ENCODE assay signal across 8 cellular contexts in genomic region chr6:131116755-131117360, GRCh38. TPM values are rescaled to one million over a fixed set of nuclear protein-coding genes. Genes with fewer than 3 reads are reported as not detected.
A peak's percentile ranks its signal among the peaks of the same experiment; 100 is the strongest.
DNase-seq lines count a peak whose midpoint lies in the region; ATAC-seq, FAIRE-seq and TF ChIP-seq lines count a peak whose summit lies in the region.

No MANE protein-coding gene starts in this region.

- TF ChIP-seq CTCF in fibroblast of pulmonary artery (IDR thresholded peaks at IDR 0.05; ENCODE audit: low read length, missing control alignments), result peak; percentile 38

- peak; percentile 75 for DNase-seq in CD1c-positive myeloid dendritic cell (ENCODE audit: extremely low spot score)
- peak; percentile 69 for DNase-seq in GM23248
- DNase-seq in RPMI7951 (ENCODE audit: low read depth), result peak; percentile 58
- peak; percentile 80 for DNase-seq in fibroblast of pulmonary artery (ENCODE audit: low read depth)
- peak; percentile 71 for DNase-seq in small intestine
- DNase-seq in T1000 (lab: John Stamatoyannopoulos, UW), result no peak
- DNase-seq in activated CD8-positive, alpha-beta memory T cell treated with anti-CD3 and anti-CD28 coated beads, Interleukin-2, amount 50 U/mL, for 4 hours, result no peak

- H3K9me2 ChIP-seq in GM23248 (ENCODE audit: insufficient read depth), result no peaks in the 10 kb centered on the region

- in situ Hi-C loops in GM23248 (cut with MboI), result loop anchor here (5.0 kb wide), 1 partner anchor 235 kb away; no protein-coding TSS in a partner anchor

- no peak overlapping the region for H3K9ac ChIP-seq in GM23248

- peak; percentile 95 for FAIRE-seq in small intestine (lab: Jason Lieb, UNC)

- H4K20me1 ChIP-seq in GM23248 (ENCODE audit: insufficient read depth), result no peaks in the 10 kb centered on the region

- H3K36me3 ChIP-seq in GM23248 (ENCODE audit: low read depth), result no peaks in the 10 kb centered on the region
- no peaks in the 10 kb centered on the region for H3K36me3 ChIP-seq in small intestine (ENCODE audit: control insufficient read depth in 2 of 2, insufficient read depth in 2 of 2, low read length in 2 of 2)

- H2AFZ ChIP-seq in GM23248, result no peak overlapping the region

- no peak overlapping the region for H3K4me3 ChIP-seq in GM23248
- H3K4me3 ChIP-seq in fibroblast of pulmonary artery (replicated peaks; ENCODE audit: low read depth, low read length), result no peak overlapping the region
- no peak overlapping the region for H3K4me3 ChIP-seq in small intestine (ENCODE audit: low read depth in 1 of 2, low read length in 2 of 2)

- no peaks in the 10 kb centered on the region for H3K79me2 ChIP-seq in GM23248 (ENCODE audit: insufficient read depth)

- H3K9me3 ChIP-seq in GM23248 (ENCODE audit: low read depth), result no peaks in the 10 kb centered on the region
- no peaks in the 10 kb centered on the region for H3K9me3 ChIP-seq in small intestine (ENCODE audit: control insufficient read depth, low read depth)

- 13 to 16% methylated on average over 4 of the region's 4 CpGs for WGBS in GM23248 (ENCODE audit: low coverage in 1 of 2, low lambda C conversion rate in 2 of 2, missing lambda C conversion rate in 2 of 2), 2 experiments
- WGBS in small intestine, 3 donors, result 26 to 31% (median 26%) methylated on average over 4 of the region's 4 CpGs

- H3K4me1 ChIP-seq in GM23248 (ENCODE audit: insufficient read depth), result peaks cover 3% of the 10 kb centered on the region; the same call in 1 of the 2 replicates
- no peaks in the 10 kb centered on the region for H3K4me1 ChIP-seq in small intestine (ENCODE audit: control insufficient read depth in 2 of 2, insufficient read depth in 1 of 2, low read depth in 1 of 2, low read length in 1 of 2)

- H3K4me2 ChIP-seq in GM23248 (ENCODE audit: unreplicated experiment), result no peak overlapping the region

- no peak overlapping the region for H3K27ac ChIP-seq in GM23248
- H3K27ac ChIP-seq in small intestine (ENCODE audit: low read depth in 1 of 2, low read length in 1 of 2), result no peak overlapping the region

- no peak for ATAC-seq in GM21515 (IDR thresholded peaks at IDR 0.05; ENCODE audit: unreplicated experiment)

- H3F3A ChIP-seq in GM23248 (ENCODE audit: insufficient read depth), result peaks cover 2% of the 10 kb centered on the region; the same call in 1 of the 2 replicates

- H3K27me3 ChIP-seq in GM23248 (replicated peaks; ENCODE audit: insufficient read depth) (no peaks in the 10 kb centered on the region), small intestine (ENCODE audit: control insufficient read depth in 2 of 2, insufficient read depth in 2 of 2, low read length in 2 of 2) (no peaks in the 10 kb centered on the region)

RNA-seq across cellular contexts. Expression of gene AKAP7, which starts 18.4 kb away (rescaled TPM):
- total RNA-seq in GM23248 (2014; rRNA removed; shearing (Covaris generic)), result 8.2 and 11.5 TPM in 2 replicates
- polyA plus RNA-seq in GM23248 (2016; fragmentation: Nextera tagmentation; extraction: Ambion mirVana), result 3.2 and 3.4 TPM in 2 replicates
- 8.5 and 8.8 TPM in 2 replicates for total RNA-seq in RPMI7951 (2014; rRNA removed; shearing (Covaris generic))
- polyA plus RNA-seq in small intestine, result 10 to 100 TPM in 2 of 3 donors, 1 to 10 TPM in 1; 9.2 to 31.8 (median 11.6) TPM

RNA-seq across cellular contexts. Expression of gene EPB41L2, which starts 53.8 kb away (rescaled TPM):
- 23.2 and 31.9 TPM in 2 replicates for total RNA-seq in GM23248 (2014; rRNA removed; shearing (Covaris generic))
- polyA plus RNA-seq in GM23248 (2016; fragmentation: Nextera tagmentation; extraction: Ambion mirVana) (27.8 and 31.3 TPM in 2 replicates), small intestine (10 to 100 TPM; 14.8 to 43.6 (median 18.6) TPM)
- total RNA-seq in RPMI7951 (2014; rRNA removed; shearing (Covaris generic)), result 24.5 and 33.2 TPM in 2 replicates

Comparison
In these comparisons a context has a peak if more than half of its experiments do, and no peak if none do; other contexts are left out.
1. DNase-seq: peak in CD1c-positive myeloid dendritic cell (single experiment), GM23248 (single experiment), RPMI7951 (single experiment), fibroblast of pulmonary artery (single experiment) and small intestine (single experiment); none in T1000 (single experiment) and activated CD8-positive, alpha-beta memory T cell treated with anti-CD3 and anti-CD28 coated beads, Interleukin-2, amount 50 U/mL, for 4 hours (single experiment).